Comparison of ENCODE assay signal across 1 cellular context in genomic region chr10:72056932-72057751, GRCh38.
TF ChIP-seq lines count a peak whose summit lies in the region.

No MANE protein-coding gene starts in this region.

TF ChIP-seq in HepG2, 621 proteins besides CTCF, POLR2A, EP300 and RAD21 (continued from another document and continues in another):
- TF ChIP-seq KDM5B (CRISPR knock-in tag; IDR thresholded peaks at IDR 0.05; ENCODE audit: borderline replicate concordance) (0 out of 2 replicates have a peak, but pooled peaks have one; percentile 20), MTA1 (CRISPR knock-in tag; IDR thresholded peaks at IDR 0.05; ENCODE audit: borderline replicate concordance) (peak; percentile 84; the same call in 1 of the 2 replicates), ZNF607 (CRISPR knock-in tag; IDR thresholded peaks at IDR 0.05; ENCODE audit: borderline replicate concordance) (0 out of 2 replicates have a peak, but pooled peaks have one; percentile 64), ZNF207 (IDR thresholded peaks at IDR 0.05; ENCODE audit: borderline replicate concordance) (no peak), ZNF431 (CRISPR knock-in tag; IDR thresholded peaks at IDR 0.05; ENCODE audit: borderline replicate concordance, low read depth) (0 out of 2 replicates have a peak, but pooled peaks have one; percentile 43), ZNF292 (CRISPR knock-in tag; IDR thresholded peaks at IDR 0.05; ENCODE audit: borderline replicate concordance, low read depth) (0 out of 2 replicates have a peak, but pooled peaks have one; percentile 70), IKZF1 (IDR thresholded peaks at IDR 0.05) (no peak), ZNF598 (CRISPR knock-in tag; IDR thresholded peaks at IDR 0.05; ENCODE audit: borderline replicate concordance) (no peak), GTF3A (CRISPR knock-in tag; conservative IDR thresholded peaks at IDR 0.05) (no peak), ZNF839 (CRISPR knock-in tag; IDR thresholded peaks at IDR 0.05; ENCODE audit: borderline replicate concordance) (no peak), ZNF597 (CRISPR knock-in tag; IDR thresholded peaks at IDR 0.05) (no peak), TFE3 (CRISPR knock-in tag; IDR thresholded peaks at IDR 0.05) (peak; percentile 88), ZNF180 (CRISPR knock-in tag; IDR thresholded peaks at IDR 0.05; ENCODE audit: borderline replicate concordance, low read depth) (no peak), HDAC1 (CRISPR knock-in tag; IDR thresholded peaks at IDR 0.05) (peak; percentile 53), RNF2 (conservative IDR thresholded peaks at IDR 0.05; ENCODE audit: low read depth) (peak; percentile 30; the same call in 1 of the 2 replicates), ZNF629 (CRISPR knock-in tag; conservative IDR thresholded peaks at IDR 0.05) (peak; percentile 30; the same call in 1 of the 2 replicates), MIXL1 (CRISPR knock-in tag; IDR thresholded peaks at IDR 0.05) (peak; percentile 14; the same call in 1 of the 2 replicates), SOX5 (CRISPR knock-in tag; IDR thresholded peaks at IDR 0.05; ENCODE audit: borderline replicate concordance) (peak; percentile 91), MEF2D (CRISPR knock-in tag; IDR thresholded peaks at IDR 0.05) (no peak), FUBP1 (CRISPR knock-in tag; IDR thresholded peaks at IDR 0.05; ENCODE audit: borderline replicate concordance) (no peak), ZBTB4 (CRISPR knock-in tag; IDR thresholded peaks at IDR 0.05; ENCODE audit: borderline replicate concordance) (peak; percentile 83; the same call in 1 of the 2 replicates), FOSL1 (CRISPR knock-in tag; IDR thresholded peaks at IDR 0.05; ENCODE audit: borderline replicate concordance) (0 out of 2 replicates have a peak, but pooled peaks have one; percentile 16), AHDC1 (CRISPR knock-in tag; IDR thresholded peaks at IDR 0.05; ENCODE audit: borderline replicate concordance) (peak; percentile 54; the same call in 1 of the 2 replicates), PRMT3 (CRISPR knock-in tag; IDR thresholded peaks at IDR 0.05; ENCODE audit: borderline replicate concordance, low read depth) (0 out of 2 replicates have a peak, but pooled peaks have one; percentile 42), BRD4 (CRISPR knock-in tag; IDR thresholded peaks at IDR 0.05) (no peak; the same call in none of the 2 replicates), ZNF772 (CRISPR knock-in tag; IDR thresholded peaks at IDR 0.05) (peak; percentile 72), LCORL (IDR thresholded peaks at IDR 0.05) (no peak), LCORL (CRISPR knock-in tag; IDR thresholded peaks at IDR 0.05) (peak; percentile 38; the same call in 1 of the 2 replicates), HES4 (CRISPR knock-in tag; IDR thresholded peaks at IDR 0.05; ENCODE audit: borderline replicate concordance) (peak; percentile 45; the same call in 1 of the 2 replicates), ZNF333 (CRISPR knock-in tag; IDR thresholded peaks at IDR 0.05; ENCODE audit: borderline replicate concordance) (no peak), THAP11 (CRISPR knock-in tag; IDR thresholded peaks at IDR 0.05) (0 out of 2 replicates have a peak, but pooled peaks have one; percentile 21), BCL6 (CRISPR knock-in tag; IDR thresholded peaks at IDR 0.05) (0 out of 2 replicates have a peak, but pooled peaks have one; percentile 23), ZNF775 (CRISPR knock-in tag; IDR thresholded peaks at IDR 0.05; ENCODE audit: borderline replicate concordance) (no peak), TBX2 (CRISPR knock-in tag; IDR thresholded peaks at IDR 0.05; ENCODE audit: borderline replicate concordance) (peak; percentile 82; the same call in 1 of the 2 replicates), ZUFSP (CRISPR knock-in tag; IDR thresholded peaks at IDR 0.05; ENCODE audit: borderline replicate concordance) (no peak), HINFP (CRISPR knock-in tag; IDR thresholded peaks at IDR 0.05; ENCODE audit: low read depth) (no peak), ZFY (CRISPR knock-in tag; IDR thresholded peaks at IDR 0.05) (peak; percentile 81), TCF12 (IDR thresholded peaks at IDR 0.05) (no peak), TCF12 (CRISPR knock-in tag; IDR thresholded peaks at IDR 0.05) (no peak)
